Comparison of ENCODE assay signal across 9 cellular contexts in the genomic region with DNA sequence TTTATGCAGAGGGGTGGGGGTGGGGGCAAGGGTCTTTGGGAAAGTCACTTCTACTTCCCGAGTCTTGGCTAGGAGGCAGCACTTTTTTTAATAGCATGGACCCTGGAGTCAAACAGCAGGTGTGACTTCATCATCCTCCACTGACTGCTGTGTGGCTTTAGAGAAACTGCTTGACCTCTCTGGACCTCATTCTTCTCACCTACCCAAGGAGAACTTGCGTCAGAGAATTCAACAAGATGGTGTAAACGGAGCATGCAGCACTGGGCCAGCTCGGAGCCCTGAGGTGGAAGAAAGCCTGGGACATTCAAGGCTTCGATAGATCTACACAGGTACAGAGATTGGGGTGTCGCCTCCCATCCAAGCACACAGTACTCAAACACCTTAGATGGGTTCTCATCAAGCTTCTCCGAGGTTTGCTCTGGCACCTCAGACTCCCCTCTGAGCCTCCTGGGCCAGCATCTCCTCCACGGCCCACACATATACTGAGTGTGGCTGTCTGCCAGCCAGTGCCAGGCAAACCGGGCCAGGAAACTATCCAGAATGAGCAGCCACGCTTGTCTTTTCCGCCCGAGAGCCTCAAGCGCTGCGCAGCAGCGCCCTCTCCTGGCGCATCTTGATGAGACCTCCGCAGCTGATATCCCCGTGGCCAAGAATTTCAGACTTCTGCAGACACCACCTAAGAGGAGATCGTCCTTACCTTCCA. TPM values are rescaled to one million over a fixed set of nuclear protein-coding genes. Genes with fewer than 3 reads are reported as not detected.
DNase-seq lines count a peak whose midpoint lies in the region; ATAC-seq and TF ChIP-seq lines count a peak whose summit lies in the region.
"Had no signal": no experiment of that assay in that cellular context is flagged by ENCODE, and none has a peak within 500 bp of the region (broad histone marks: within the 10 kb centered on the region; RNA-seq: fewer than 3 reads in every experiment).

No MANE protein-coding gene starts in this region.

- POLR2A ChIA-PET in HEK293T (lab: Yijun Ruan, JAX), result interaction anchor here (1.4 kb wide), 1 partner anchor 276 kb away, joined by 6 read pairs; no protein-coding TSS in a partner anchor

- H3K9me3 ChIP-seq in adipocyte (ENCODE audit: control insufficient read depth, low read length), result no peaks in the 10 kb centered on the region
- no peaks in the 10 kb centered on the region for H3K9me3 ChIP-seq in left ventricle myocardium inferior (replicated peaks)

- no peak overlapping the region for H3K27ac ChIP-seq in left ventricle myocardium inferior (replicated peaks)

- H3K4me1 ChIP-seq in adipocyte (ENCODE audit: control insufficient read depth, insufficient read depth, low read length) (peaks cover 2% of the 10 kb centered on the region), left ventricle myocardium inferior (peaks cover 9% of the 10 kb centered on the region)

- H3K9ac ChIP-seq in adipocyte (ENCODE audit: low read length), result no peak overlapping the region

- peak; percentile 82 for TF ChIP-seq CTCF in left ventricle myocardium inferior (IDR thresholded peaks at IDR 0.05; ENCODE audit: borderline replicate concordance)

- H3K36me3 ChIP-seq in adipocyte (ENCODE audit: control insufficient read depth, insufficient read depth, low read length, severe bottlenecking) (no peaks in the 10 kb centered on the region), left ventricle myocardium inferior (no peaks in the 10 kb centered on the region)

- H3K4me3 ChIP-seq in adipocyte (ENCODE audit: low read length) (no peak overlapping the region), left ventricle myocardium inferior (no peak overlapping the region)

- CTCF ChIA-PET in HEK293T (lab: Yijun Ruan, JAX), result interaction anchor here (0.7 to 4.0 kb wide), 17 partner anchors 10 to 369 kb away, joined by 3 to 38 read pairs (median 5); a partner anchor contains a TSS

- ATAC-seq in sciatic nerve (peak; percentile 48), HG02938 (IDR thresholded peaks at IDR 0.05; ENCODE audit: unreplicated experiment) (no peak), GM21515 (IDR thresholded peaks at IDR 0.05; ENCODE audit: unreplicated experiment) (no peak)

- peaks cover 77% of the 10 kb centered on the region for H3K27me3 ChIP-seq in adipocyte (replicated peaks; ENCODE audit: control insufficient read depth, insufficient read depth, low read length)
- H3K27me3 ChIP-seq in left ventricle myocardium inferior (ENCODE audit: low read depth), result peaks cover 48% of the 10 kb centered on the region

- DNase-seq in DMS79 (lab: John Stamatoyannopoulos, UW) (peak; percentile 1), HEK293T (ENCODE audit: extremely low spot score) (peak; percentile 82), NCI-H69 (lab: John Stamatoyannopoulos, UW) (peak; percentile 83), adipocyte (ENCODE audit: low read depth) (peak; percentile 80), left ventricle myocardium inferior (peak; percentile 57), sciatic nerve (ENCODE audit: low spot score) (peak; percentile 79)

- intact Hi-C loops in left ventricle myocardium inferior (cut with micrococcal nuclease), result loop anchor here (5.0 kb wide), 1 partner anchor 268 kb away; no protein-coding TSS in a partner anchor
- intact Hi-C loops in sciatic nerve (cut with DNase I), result loop anchor here (10.0 kb wide), 1 partner anchor 255 kb away; a partner anchor contains a TSS

TF ChIP-seq in HEK293T, 16 proteins besides CTCF, POLR2A, EP300 and RAD21:
- TF ChIP-seq FOXA1 (IDR thresholded peaks at IDR 0.05), result no peak
- TF ChIP-seq SUZ12 (IDR thresholded peaks at IDR 0.05), result no peak
- TF ChIP-seq LEF1 (IDR thresholded peaks at IDR 0.05; ENCODE audit: borderline replicate concordance), result no peak
- TF ChIP-seq HDGF (IDR thresholded peaks at IDR 0.05; ENCODE audit: borderline replicate concordance), result no peak
- TF ChIP-seq L3MBTL2 (conservative IDR thresholded peaks at IDR 0.05), result no peak

RNA-seq across cellular contexts. Expression of a gene that starts 4.6 kb away (rescaled TPM):
- not detected for total RNA-seq in left ventricle myocardium inferior
- total RNA-seq in sciatic nerve, result 59.3 TPM
- total RNA-seq: T-helper 2 cell treated with Interferon-gamma antibody and Interleukin-4, amounts not matched to agents 100 ng/mL and 5 ng/mL, for 36 hours had no signal

Comparison
In these comparisons a context has a peak if more than half of its experiments do, and no peak if none do; other contexts are left out.
1. DNase-seq: peak in every context shown above with its lines; median percentile 83 in NCI-H69; 82 in HEK293T; 80 in adipocyte; 79 in sciatic nerve; 57 in left ventricle myocardium inferior; 1 in DMS79.
2. RNA of a gene that starts 4.6 kb away (total RNA-seq): 59.3 TPM in sciatic nerve (single experiment); not detected in left ventricle myocardium inferior (single experiment); every median in the first group is over 10 times any median in the second.